1 cellular context compared by ENCODE assay signal in the genomic region with DNA sequence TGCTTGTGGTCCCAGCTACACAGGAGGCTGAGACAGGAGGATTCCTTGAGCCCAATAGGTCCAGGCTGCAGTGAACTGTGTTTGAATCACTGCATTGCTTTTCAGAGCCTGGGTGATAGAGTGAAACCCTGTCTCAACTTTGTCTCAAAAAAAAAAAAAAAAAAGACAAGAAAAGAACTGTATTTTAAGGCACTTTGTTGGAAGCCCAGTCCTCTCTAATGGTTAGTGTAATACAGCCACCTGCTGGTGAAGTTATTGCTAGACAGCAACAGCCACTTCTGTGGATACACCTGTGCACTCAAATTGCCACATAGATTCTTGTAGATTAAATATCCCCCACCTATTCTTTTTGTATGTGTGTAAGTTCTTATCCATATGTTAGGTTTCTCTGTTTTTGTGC.
TF ChIP-seq lines count a peak whose summit lies in the region.

No MANE protein-coding gene starts in this region.

TF ChIP-seq in WTC11, 78 proteins besides CTCF, POLR2A, EP300 and RAD21 (continued from another document):
- TF ChIP-seq IRF2 (CRISPR knock-in tag; IDR thresholded peaks at IDR 0.05; ENCODE audit: borderline replicate concordance, low read depth) (no peak), CREB1 (CRISPR knock-in tag; IDR thresholded peaks at IDR 0.05) (no peak), ESRRA (CRISPR knock-in tag; IDR thresholded peaks at IDR 0.05; ENCODE audit: borderline replicate concordance) (no peak), JAZF1 (CRISPR knock-in tag; IDR thresholded peaks at IDR 0.05) (no peak), NFE2L1 (CRISPR knock-in tag; IDR thresholded peaks at IDR 0.05) (no peak)
